In the genomic region with DNA sequence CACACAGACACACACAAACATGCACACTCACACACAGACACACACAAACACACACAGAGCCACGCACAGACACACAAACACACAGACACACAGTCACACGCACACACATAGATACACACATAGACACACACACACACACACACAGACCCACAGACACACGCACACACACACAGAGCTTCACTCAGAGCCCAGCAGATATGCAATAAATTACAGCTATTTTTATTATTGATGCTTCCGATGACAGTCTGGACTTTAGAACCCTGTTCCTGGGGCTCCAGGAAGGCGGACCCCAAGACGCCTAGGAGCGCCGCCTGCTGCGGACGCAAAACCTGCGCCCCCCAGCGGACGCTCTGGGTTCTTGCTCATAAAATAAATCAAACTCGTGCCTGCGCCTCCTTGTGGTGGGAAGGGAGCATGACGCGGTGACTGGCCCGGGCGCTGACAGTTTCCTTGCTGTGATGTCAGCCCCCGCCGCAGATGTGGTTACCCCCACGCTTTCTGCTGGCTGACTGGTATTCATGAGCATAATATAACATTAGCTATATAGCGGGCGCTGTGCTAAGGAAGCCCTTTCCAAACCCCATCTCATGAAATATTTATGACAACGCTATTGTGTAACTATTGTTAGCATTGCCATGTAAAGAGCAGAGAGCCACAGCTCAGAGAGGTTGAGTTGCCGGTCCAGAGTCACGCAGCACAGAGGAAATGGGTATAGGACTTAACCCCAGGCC, we compare ENCODE assay signal across 1 cellular context.
TF ChIP-seq lines count a peak whose summit lies in the region.

No MANE protein-coding gene starts in this region.

TF ChIP-seq in K562, 482 proteins besides CTCF, POLR2A, EP300 and RAD21 (continued from another document):
- TF ChIP-seq, protein P1, sequence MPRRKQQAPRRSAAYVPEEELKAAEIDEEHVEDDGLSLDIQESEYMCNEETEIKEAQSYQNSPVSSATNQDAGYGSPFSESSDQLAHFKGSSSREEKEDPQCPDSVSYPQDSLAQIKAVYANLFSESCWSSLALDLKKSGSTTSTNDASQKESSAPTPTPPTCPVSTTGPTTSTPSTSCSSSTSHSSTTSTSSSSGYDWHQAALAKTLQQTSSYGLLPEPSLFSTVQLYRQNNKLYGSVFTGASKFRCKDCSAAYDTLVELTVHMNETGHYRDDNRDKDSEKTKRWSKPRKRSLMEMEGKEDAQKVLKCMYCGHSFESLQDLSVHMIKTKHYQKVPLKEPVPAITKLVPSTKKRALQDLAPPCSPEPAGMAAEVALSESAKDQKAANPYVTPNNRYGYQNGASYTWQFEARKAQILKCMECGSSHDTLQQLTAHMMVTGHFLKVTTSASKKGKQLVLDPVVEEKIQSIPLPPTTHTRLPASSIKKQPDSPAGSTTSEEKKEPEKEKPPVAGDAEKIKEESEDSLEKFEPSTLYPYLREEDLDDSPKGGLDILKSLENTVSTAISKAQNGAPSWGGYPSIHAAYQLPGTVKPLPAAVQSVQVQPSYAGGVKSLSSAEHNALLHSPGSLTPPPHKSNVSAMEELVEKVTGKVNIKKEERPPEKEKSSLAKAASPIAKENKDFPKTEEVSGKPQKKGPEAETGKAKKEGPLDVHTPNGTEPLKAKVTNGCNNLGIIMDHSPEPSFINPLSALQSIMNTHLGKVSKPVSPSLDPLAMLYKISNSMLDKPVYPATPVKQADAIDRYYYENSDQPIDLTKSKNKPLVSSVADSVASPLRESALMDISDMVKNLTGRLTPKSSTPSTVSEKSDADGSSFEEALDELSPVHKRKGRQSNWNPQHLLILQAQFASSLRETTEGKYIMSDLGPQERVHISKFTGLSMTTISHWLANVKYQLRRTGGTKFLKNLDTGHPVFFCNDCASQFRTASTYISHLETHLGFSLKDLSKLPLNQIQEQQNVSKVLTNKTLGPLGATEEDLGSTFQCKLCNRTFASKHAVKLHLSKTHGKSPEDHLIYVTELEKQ (CRISPR knock-in tag; IDR thresholded peaks at IDR 0.05), result no peak
- TF ChIP-seq MYC (IDR thresholded peaks at IDR 0.05; ENCODE audit: low read depth, low read length), result 0 out of 2 replicates have a peak, but pooled peaks have one; percentile 23
- no peak for TF ChIP-seq MYC (CRISPR knock-in tag; IDR thresholded peaks at IDR 0.05; ENCODE audit: borderline replicate concordance, low read depth)
- peak; percentile 81 for TF ChIP-seq CREB1 (IDR thresholded peaks at IDR 0.05)
- TF ChIP-seq CREB1 (CRISPR knock-in tag; IDR thresholded peaks at IDR 0.05), result peak; percentile 86
- no peak for TF ChIP-seq ZNF133 (CRISPR knock-in tag; IDR thresholded peaks at IDR 0.05)
- no peak for TF ChIP-seq KLF1 (tag; IDR thresholded peaks at IDR 0.05)
- TF ChIP-seq MTA1 (IDR thresholded peaks at IDR 0.05; ENCODE audit: borderline replicate concordance), result peak; percentile 28; the same call in 1 of the 2 replicates
- peak; percentile 68; the same call in 1 of the 2 replicates for TF ChIP-seq LCOR (CRISPR knock-in tag; IDR thresholded peaks at IDR 0.05)
- TF ChIP-seq, protein P2, sequence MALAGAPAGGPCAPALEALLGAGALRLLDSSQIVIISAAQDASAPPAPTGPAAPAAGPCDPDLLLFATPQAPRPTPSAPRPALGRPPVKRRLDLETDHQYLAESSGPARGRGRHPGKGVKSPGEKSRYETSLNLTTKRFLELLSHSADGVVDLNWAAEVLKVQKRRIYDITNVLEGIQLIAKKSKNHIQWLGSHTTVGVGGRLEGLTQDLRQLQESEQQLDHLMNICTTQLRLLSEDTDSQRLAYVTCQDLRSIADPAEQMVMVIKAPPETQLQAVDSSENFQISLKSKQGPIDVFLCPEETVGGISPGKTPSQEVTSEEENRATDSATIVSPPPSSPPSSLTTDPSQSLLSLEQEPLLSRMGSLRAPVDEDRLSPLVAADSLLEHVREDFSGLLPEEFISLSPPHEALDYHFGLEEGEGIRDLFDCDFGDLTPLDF (CRISPR knock-in tag; IDR thresholded peaks at IDR 0.05), result no peak
- peak; percentile 56; the same call in 1 of the 2 replicates for TF ChIP-seq ADNP (tag; IDR thresholded peaks at IDR 0.05)
- TF ChIP-seq, protein P3, sequence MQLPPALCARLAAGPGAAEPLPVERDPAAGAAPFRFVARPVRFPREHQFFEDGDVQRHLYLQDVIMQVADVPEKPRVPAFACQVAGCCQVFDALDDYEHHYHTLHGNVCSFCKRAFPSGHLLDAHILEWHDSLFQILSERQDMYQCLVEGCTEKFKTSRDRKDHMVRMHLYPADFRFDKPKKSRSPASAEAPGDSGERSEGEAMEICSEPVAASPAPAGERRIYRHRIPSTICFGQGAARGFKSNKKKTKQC (CRISPR knock-in tag; IDR thresholded peaks at IDR 0.05), result 0 out of 2 replicates have a peak, but pooled peaks have one; percentile 42
- TF ChIP-seq PTRF (tag; IDR thresholded peaks at IDR 0.05), result no peak
- TF ChIP-seq, protein P4, sequence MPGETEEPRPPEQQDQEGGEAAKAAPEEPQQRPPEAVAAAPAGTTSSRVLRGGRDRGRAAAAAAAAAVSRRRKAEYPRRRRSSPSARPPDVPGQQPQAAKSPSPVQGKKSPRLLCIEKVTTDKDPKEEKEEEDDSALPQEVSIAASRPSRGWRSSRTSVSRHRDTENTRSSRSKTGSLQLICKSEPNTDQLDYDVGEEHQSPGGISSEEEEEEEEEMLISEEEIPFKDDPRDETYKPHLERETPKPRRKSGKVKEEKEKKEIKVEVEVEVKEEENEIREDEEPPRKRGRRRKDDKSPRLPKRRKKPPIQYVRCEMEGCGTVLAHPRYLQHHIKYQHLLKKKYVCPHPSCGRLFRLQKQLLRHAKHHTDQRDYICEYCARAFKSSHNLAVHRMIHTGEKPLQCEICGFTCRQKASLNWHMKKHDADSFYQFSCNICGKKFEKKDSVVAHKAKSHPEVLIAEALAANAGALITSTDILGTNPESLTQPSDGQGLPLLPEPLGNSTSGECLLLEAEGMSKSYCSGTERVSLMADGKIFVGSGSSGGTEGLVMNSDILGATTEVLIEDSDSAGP (CRISPR knock-in tag; IDR thresholded peaks at IDR 0.05), result peak; percentile 46; the same call in 1 of the 2 replicates
- no peak for TF ChIP-seq NBN (IDR thresholded peaks at IDR 0.05; ENCODE audit: low read depth)
- TF ChIP-seq, protein P5, sequence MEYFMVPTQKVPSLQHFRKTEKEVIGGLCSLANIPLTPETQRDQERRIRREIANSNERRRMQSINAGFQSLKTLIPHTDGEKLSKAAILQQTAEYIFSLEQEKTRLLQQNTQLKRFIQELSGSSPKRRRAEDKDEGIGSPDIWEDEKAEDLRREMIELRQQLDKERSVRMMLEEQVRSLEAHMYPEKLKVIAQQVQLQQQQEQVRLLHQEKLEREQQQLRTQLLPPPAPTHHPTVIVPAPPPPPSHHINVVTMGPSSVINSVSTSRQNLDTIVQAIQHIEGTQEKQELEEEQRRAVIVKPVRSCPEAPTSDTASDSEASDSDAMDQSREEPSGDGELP (CRISPR knock-in tag; IDR thresholded peaks at IDR 0.05; ENCODE audit: borderline replicate concordance), result peak; percentile 82
- no peak for TF ChIP-seq NFXL1 (CRISPR knock-in tag; IDR thresholded peaks at IDR 0.05)
- TF ChIP-seq ILF3 (IDR thresholded peaks at IDR 0.05; ENCODE audit: borderline replicate concordance), result no peak
- TF ChIP-seq ZNF695 (CRISPR knock-in tag; IDR thresholded peaks at IDR 0.05), result no peak
- TF ChIP-seq, protein P6, sequence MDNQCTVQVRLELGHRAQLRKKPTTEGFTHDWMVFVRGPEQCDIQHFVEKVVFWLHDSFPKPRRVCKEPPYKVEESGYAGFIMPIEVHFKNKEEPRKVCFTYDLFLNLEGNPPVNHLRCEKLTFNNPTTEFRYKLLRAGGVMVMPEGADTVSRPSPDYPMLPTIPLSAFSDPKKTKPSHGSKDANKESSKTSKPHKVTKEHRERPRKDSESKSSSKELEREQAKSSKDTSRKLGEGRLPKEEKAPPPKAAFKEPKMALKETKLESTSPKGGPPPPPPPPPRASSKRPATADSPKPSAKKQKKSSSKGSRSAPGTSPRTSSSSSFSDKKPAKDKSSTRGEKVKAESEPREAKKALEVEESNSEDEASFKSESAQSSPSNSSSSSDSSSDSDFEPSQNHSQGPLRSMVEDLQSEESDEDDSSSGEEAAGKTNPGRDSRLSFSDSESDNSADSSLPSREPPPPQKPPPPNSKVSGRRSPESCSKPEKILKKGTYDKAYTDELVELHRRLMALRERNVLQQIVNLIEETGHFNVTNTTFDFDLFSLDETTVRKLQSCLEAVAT (IDR thresholded peaks at IDR 0.05), result peak; percentile 20 to 74; a peak in 1 of 4 replicates
- peak; percentile 32; the same call in 1 of the 2 replicates for TF ChIP-seq RNF2 (IDR thresholded peaks at IDR 0.05)
- no peak for TF ChIP-seq MXI1 (IDR thresholded peaks at IDR 0.05; ENCODE audit: low read depth, low read length)
- TF ChIP-seq BRD4 (IDR thresholded peaks at IDR 0.05), result no peak
- TF ChIP-seq, protein P7, sequence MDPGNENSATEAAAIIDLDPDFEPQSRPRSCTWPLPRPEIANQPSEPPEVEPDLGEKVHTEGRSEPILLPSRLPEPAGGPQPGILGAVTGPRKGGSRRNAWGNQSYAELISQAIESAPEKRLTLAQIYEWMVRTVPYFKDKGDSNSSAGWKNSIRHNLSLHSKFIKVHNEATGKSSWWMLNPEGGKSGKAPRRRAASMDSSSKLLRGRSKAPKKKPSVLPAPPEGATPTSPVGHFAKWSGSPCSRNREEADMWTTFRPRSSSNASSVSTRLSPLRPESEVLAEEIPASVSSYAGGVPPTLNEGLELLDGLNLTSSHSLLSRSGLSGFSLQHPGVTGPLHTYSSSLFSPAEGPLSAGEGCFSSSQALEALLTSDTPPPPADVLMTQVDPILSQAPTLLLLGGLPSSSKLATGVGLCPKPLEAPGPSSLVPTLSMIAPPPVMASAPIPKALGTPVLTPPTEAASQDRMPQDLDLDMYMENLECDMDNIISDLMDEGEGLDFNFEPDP (CRISPR knock-in tag; IDR thresholded peaks at IDR 0.05), result no peak
- no peak for TF ChIP-seq RBM17 (IDR thresholded peaks at IDR 0.05; ENCODE audit: borderline replicate concordance, low read depth, low read length)
- no peak for TF ChIP-seq XRCC3 (IDR thresholded peaks at IDR 0.05)
- peak; percentile 79 for TF ChIP-seq BCOR (IDR thresholded peaks at IDR 0.05)
- TF ChIP-seq CEBPG (CRISPR knock-in tag; IDR thresholded peaks at IDR 0.05), result no peak; the same call in 1 of the 2 replicates
- peak in 1 of 2 experiments; percentile 56; a peak in 2 of 4 replicates for TF ChIP-seq CEBPG (tag; conservative IDR thresholded peaks at IDR 0.05 in 1 of 2, IDR thresholded peaks at IDR 0.05 in 1 of 2)
- no peak for TF ChIP-seq SRSF3 (IDR thresholded peaks at IDR 0.05; ENCODE audit: insufficient read depth, low read length)
- TF ChIP-seq TBL1XR1 (IDR thresholded peaks at IDR 0.05; ENCODE audit: low read length in 2 of 2), result peak in 1 of 2 experiments; percentile 9; a peak in 1 of 4 replicates
- TF ChIP-seq SAFB2 (IDR thresholded peaks at IDR 0.05; ENCODE audit: borderline replicate concordance, low read depth, low read length, severe bottlenecking), result no peak
- no peak for TF ChIP-seq RBM22 (IDR thresholded peaks at IDR 0.05; ENCODE audit: low read depth, low read length, poor library complexity, severe bottlenecking)
- no peak for TF ChIP-seq CCNT2 (IDR thresholded peaks at IDR 0.05; ENCODE audit: borderline replicate concordance, extremely low read depth, insufficient read length, low read depth, low read length)
- no peak for TF ChIP-seq NR2C1 (IDR thresholded peaks at IDR 0.05)
- no peak for TF ChIP-seq NR2C1 (tag; IDR thresholded peaks at IDR 0.05)
- TF ChIP-seq ZNF79 (CRISPR knock-in tag; IDR thresholded peaks at IDR 0.05; ENCODE audit: low read depth), result no peak
